ENCODE assay signal across 2 cellular contexts in the genomic region with DNA sequence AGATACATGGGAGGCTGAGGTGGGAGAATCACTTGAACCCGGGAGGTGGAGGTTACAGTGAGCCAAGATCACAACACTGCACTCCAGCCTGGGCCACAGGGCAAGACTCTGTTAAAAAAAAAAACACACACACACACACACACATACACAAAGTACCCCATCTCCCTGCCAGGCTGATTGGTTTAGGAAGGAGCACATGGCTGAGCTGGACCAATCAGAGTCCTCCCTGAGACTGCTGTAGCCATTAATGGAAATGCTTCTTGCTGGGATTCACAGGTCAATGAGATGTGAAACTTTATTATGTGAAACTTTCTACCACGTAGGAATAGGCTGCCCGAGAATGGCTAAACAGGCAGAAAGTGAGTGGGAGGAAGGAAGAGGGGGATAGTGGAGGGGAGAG.
TF ChIP-seq lines count a peak whose summit lies in the region.

No MANE protein-coding gene starts in this region.

TF ChIP-seq in Ishikawa, 13 proteins besides CTCF, POLR2A, EP300 and RAD21:
- TF ChIP-seq REST (IDR thresholded peaks at IDR 0.05; ENCODE audit: low read depth): no peak
- TF ChIP-seq, protein P1, sequence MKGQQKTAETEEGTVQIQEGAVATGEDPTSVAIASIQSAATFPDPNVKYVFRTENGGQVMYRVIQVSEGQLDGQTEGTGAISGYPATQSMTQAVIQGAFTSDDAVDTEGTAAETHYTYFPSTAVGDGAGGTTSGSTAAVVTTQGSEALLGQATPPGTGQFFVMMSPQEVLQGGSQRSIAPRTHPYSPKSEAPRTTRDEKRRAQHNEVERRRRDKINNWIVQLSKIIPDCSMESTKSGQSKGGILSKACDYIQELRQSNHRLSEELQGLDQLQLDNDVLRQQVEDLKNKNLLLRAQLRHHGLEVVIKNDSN (IDR thresholded peaks at IDR 0.05): peak; percentile 52
TF ChIP-seq in Ishikawa: peak in this region for 1.

TF ChIP-seq in GM12878, 131 proteins besides CTCF, POLR2A, EP300 and RAD21:
- no peak for TF ChIP-seq CBFB (IDR thresholded peaks at IDR 0.05; ENCODE audit: low read depth)
- TF ChIP-seq, protein P2, sequence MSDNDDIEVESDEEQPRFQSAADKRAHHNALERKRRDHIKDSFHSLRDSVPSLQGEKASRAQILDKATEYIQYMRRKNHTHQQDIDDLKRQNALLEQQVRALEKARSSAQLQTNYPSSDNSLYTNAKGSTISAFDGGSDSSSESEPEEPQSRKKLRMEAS (IDR thresholded peaks at IDR 0.05; ENCODE audit: low read depth, low read length): no peak
- TF ChIP-seq, protein P1 (IDR thresholded peaks at IDR 0.05; ENCODE audit: borderline replicate concordance, extremely low read length, insufficient read depth, low read depth, low read length): peak; percentile 30
- TF ChIP-seq FOXK2 (IDR thresholded peaks at IDR 0.05): no peak
- TF ChIP-seq, protein P3, sequence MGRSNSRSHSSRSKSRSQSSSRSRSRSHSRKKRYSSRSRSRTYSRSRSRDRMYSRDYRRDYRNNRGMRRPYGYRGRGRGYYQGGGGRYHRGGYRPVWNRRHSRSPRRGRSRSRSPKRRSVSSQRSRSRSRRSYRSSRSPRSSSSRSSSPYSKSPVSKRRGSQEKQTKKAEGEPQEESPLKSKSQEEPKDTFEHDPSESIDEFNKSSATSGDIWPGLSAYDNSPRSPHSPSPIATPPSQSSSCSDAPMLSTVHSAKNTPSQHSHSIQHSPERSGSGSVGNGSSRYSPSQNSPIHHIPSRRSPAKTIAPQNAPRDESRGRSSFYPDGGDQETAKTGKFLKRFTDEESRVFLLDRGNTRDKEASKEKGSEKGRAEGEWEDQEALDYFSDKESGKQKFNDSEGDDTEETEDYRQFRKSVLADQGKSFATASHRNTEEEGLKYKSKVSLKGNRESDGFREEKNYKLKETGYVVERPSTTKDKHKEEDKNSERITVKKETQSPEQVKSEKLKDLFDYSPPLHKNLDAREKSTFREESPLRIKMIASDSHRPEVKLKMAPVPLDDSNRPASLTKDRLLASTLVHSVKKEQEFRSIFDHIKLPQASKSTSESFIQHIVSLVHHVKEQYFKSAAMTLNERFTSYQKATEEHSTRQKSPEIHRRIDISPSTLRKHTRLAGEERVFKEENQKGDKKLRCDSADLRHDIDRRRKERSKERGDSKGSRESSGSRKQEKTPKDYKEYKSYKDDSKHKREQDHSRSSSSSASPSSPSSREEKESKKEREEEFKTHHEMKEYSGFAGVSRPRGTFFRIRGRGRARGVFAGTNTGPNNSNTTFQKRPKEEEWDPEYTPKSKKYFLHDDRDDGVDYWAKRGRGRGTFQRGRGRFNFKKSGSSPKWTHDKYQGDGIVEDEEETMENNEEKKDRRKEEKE (IDR thresholded peaks at IDR 0.05): no peak
- TF ChIP-seq NFIC (IDR thresholded peaks at IDR 0.05; ENCODE audit: low read depth, low read length): no peak
- no peak for TF ChIP-seq CBX5 (IDR thresholded peaks at IDR 0.05; ENCODE audit: low read depth)
